ENCODE assay signal across 35 cellular contexts in the genomic region with DNA sequence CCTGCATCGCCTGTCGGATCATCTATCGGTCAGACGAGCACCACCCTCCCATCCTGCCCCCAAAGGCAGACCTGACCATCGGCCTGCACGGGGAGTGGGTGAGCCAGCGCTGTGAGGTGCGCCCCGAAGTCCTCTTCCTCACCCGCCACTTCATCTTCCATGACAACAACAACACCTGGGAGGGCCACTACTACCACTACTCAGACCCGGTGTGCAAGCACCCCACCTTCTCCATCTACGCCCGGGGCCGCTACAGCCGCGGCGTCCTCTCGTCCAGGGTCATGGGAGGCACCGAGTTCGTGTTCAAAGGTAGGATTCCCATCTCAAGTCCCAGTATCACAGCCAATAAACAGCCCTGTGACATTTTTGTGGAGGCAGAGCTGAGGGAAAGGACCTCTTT. TPM values are rescaled to one million over a fixed set of nuclear protein-coding genes. Genes with fewer than 3 reads are reported as not detected.
"Had no signal": no experiment of that assay in that cellular context is flagged by ENCODE, and none has a peak within 500 bp of the region (broad histone marks: within the 10 kb centered on the region; RNA-seq: fewer than 3 reads in every experiment).

No MANE protein-coding gene starts in this region.

- H3K36me3 ChIP-seq: adrenal gland had no signal

- H3K9me3 Mint-ChIP-seq: activated CD4-positive, alpha-beta memory T cell treated with anti-CD3 and anti-CD28 coated beads for 36 hours; activated CD4-positive, alpha-beta T cell treated with anti-CD3 and anti-CD28 coated beads, Interleukin-2, amount 10 ng/mL, durations not matched to agents 24 days and 14 days; activated naive CD4-positive, alpha-beta T cell treated with anti-CD3 and anti-CD28 coated beads for 36 hours; activated naive CD4-positive, alpha-beta T cell treated with anti-CD3 and anti-CD28 coated beads, Interleukin-2, amount 50 U/mL, for 24 hours; activated naive CD8-positive, alpha-beta T cell treated with anti-CD3 and anti-CD28 coated beads for 36 hours; activated naive CD8-positive, alpha-beta T cell treated with anti-CD3 and anti-CD28 coated beads, Interleukin-2, amount 50 U/mL, for 24 hours; activated T-helper 1 cell treated with anti-CD3 and anti-CD28 coated beads, Interleukin-12 subunit alpha, Interleukin-12 subunit beta, Interleukin-2, Interleukin-4 antibody, amounts not matched to agents 30 ng/mL and 10 ng/mL and 1 ng/mL, durations not matched to agents 14 hours and 24 hours and 36 hours; activated T-helper 2 cell treated with anti-CD3 and anti-CD28 coated beads, Interferon-gamma antibody, Interleukin-2, Interleukin-4, amounts not matched to agents 10 μg/mL and 5 μg/mL and 100 μg/mL, durations not matched to agents 14 hours and 24 hours and 36 hours; dendritic cell treated with granulocyte-macrophage colony-stimulating factor and Interleukin-4, amounts not matched to agents 40 ng/mL and 50 ng/mL, for 4 days; endodermal cell had no signal

- H3K36me3 Mint-ChIP-seq: activated CD4-positive, alpha-beta memory T cell treated with anti-CD3 and anti-CD28 coated beads for 36 hours; activated CD8-positive, alpha-beta memory T cell treated with anti-CD3 and anti-CD28 coated beads, Interleukin-2, amount 10 ng/mL, durations not matched to agents 7 days and 5 days; activated naive CD4-positive, alpha-beta T cell treated with anti-CD3 and anti-CD28 coated beads, Interleukin-2, amount 50 U/mL, for 24 hours; activated naive CD8-positive, alpha-beta T cell treated with anti-CD3 and anti-CD28 coated beads for 36 hours had no signal

- FAIRE-seq: frontal cortex had no signal

- H3K27ac ChIP-seq: adrenal gland, body of pancreas, coronary artery, heart left ventricle had no signal

- H3K27ac Mint-ChIP-seq: activated CD4-positive, alpha-beta memory T cell treated with anti-CD3 and anti-CD28 coated beads for 36 hours; activated CD4-positive, alpha-beta T cell treated with anti-CD3 and anti-CD28 coated beads for 36 hours; activated CD4-positive, alpha-beta T cell treated with anti-CD3 and anti-CD28 coated beads, Interleukin-2, amount 10 ng/mL, durations not matched to agents 24 days and 14 days; activated CD8-positive, alpha-beta memory T cell treated with anti-CD3 and anti-CD28 coated beads, Interleukin-2, amount 10 ng/mL, durations not matched to agents 7 days and 5 days; activated CD8-positive, alpha-beta T cell treated with anti-CD3 and anti-CD28 coated beads, Interleukin-2, amount 10 ng/mL, durations not matched to agents 7 days and 5 days; activated naive CD4-positive, alpha-beta T cell treated with anti-CD3 and anti-CD28 coated beads for 36 hours; activated naive CD4-positive, alpha-beta T cell treated with anti-CD3 and anti-CD28 coated beads, Interleukin-2, amount 50 U/mL, for 24 hours; activated naive CD8-positive, alpha-beta T cell treated with anti-CD3 and anti-CD28 coated beads for 36 hours; activated naive CD8-positive, alpha-beta T cell treated with anti-CD3 and anti-CD28 coated beads, Interleukin-2, amount 50 U/mL, for 24 hours; activated T-helper 1 cell treated with anti-CD3 and anti-CD28 coated beads, Interleukin-12 subunit alpha, Interleukin-12 subunit beta, Interleukin-2, Interleukin-4 antibody, amounts not matched to agents 30 ng/mL and 10 ng/mL and 1 ng/mL, durations not matched to agents 14 hours and 24 hours and 36 hours; activated T-helper 2 cell treated with anti-CD3 and anti-CD28 coated beads, Interferon-gamma antibody, Interleukin-2, Interleukin-4, amounts not matched to agents 10 μg/mL and 5 μg/mL and 100 μg/mL, durations not matched to agents 14 hours and 24 hours and 36 hours; dendritic cell treated with granulocyte-macrophage colony-stimulating factor and Interleukin-4, amounts not matched to agents 40 ng/mL and 50 ng/mL, for 4 days; endodermal cell had no signal

- ATAC-seq: activated CD4-positive, alpha-beta T cell treated with anti-CD3 and anti-CD28 coated beads for 36 hours; activated CD8-positive, alpha-beta memory T cell treated with anti-CD3 and anti-CD28 coated beads, Interleukin-2, amount 10 ng/mL, durations not matched to agents 7 days and 5 days; activated CD8-positive, alpha-beta T cell treated with anti-CD3 and anti-CD28 coated beads, Interleukin-2, amount 10 ng/mL, durations not matched to agents 7 days and 5 days; activated naive CD8-positive, alpha-beta T cell treated with anti-CD3 and anti-CD28 coated beads, Interleukin-2, amount 50 U/mL, for 24 hours; body of pancreas; esophagus mucosa; heart left ventricle had no signal

- DNase-seq: activated CD4-positive, alpha-beta memory T cell treated with anti-CD3 and anti-CD28 coated beads for 36 hours; activated CD4-positive, alpha-beta T cell treated with anti-CD3 and anti-CD28 coated beads for 36 hours; activated CD4-positive, alpha-beta T cell treated with anti-CD3 and anti-CD28 coated beads, Interleukin-2, amount 10 ng/mL, durations not matched to agents 24 days and 14 days; activated CD4-positive, CD25-positive, alpha-beta regulatory T cell; activated CD4-positive, CD25-positive, alpha-beta regulatory T cell treated with anti-CD3 and anti-CD28 coated beads, Interleukin-2, amount 50 U/mL, for 72 hours; activated CD8-positive, alpha-beta memory T cell treated with anti-CD3 and anti-CD28 coated beads, Interleukin-2, amount 10 ng/mL, durations not matched to agents 7 days and 5 days; activated CD8-positive, alpha-beta memory T cell treated with anti-CD3 and anti-CD28 coated beads, Interleukin-2, amount 50 U/mL, for 4 hours; activated CD8-positive, alpha-beta T cell treated with anti-CD3 and anti-CD28 coated beads, Interleukin-2, amount 10 ng/mL, durations not matched to agents 7 days and 5 days; activated effector memory CD4-positive, alpha-beta T cell treated with anti-CD3 and anti-CD28 coated beads, Interleukin-2, amount 50 U/mL, for 16 hours; activated naive CD4-positive, alpha-beta T cell treated with anti-CD3 and anti-CD28 coated beads for 36 hours; activated naive CD8-positive, alpha-beta T cell treated with anti-CD3 and anti-CD28 coated beads for 36 hours; activated naive CD8-positive, alpha-beta T cell treated with anti-CD3 and anti-CD28 coated beads, Interleukin-2, amount 50 U/mL, for 24 hours; activated T-cell treated with anti-CD3 and anti-CD28 coated beads, Interleukin-2, amount 50 U/mL, for 1 hour; activated T-cell treated with anti-CD3 and anti-CD28 coated beads, Interleukin-2, amount 50 U/mL, for 48 hours; adrenal gland; amygdala; aorta; body of pancreas; caudate nucleus; dorsolateral prefrontal cortex; effector memory CD4-positive, alpha-beta T cell; endodermal cell; foreskin fibroblast; heart left ventricle; T-helper 2 cell had no signal

- H3K4me3 Mint-ChIP-seq: activated CD4-positive, alpha-beta memory T cell treated with anti-CD3 and anti-CD28 coated beads for 36 hours; activated CD4-positive, alpha-beta T cell treated with anti-CD3 and anti-CD28 coated beads for 36 hours; activated CD4-positive, alpha-beta T cell treated with anti-CD3 and anti-CD28 coated beads, Interleukin-2, amount 10 ng/mL, durations not matched to agents 24 days and 14 days; activated CD8-positive, alpha-beta memory T cell treated with anti-CD3 and anti-CD28 coated beads, Interleukin-2, amount 10 ng/mL, durations not matched to agents 7 days and 5 days; activated CD8-positive, alpha-beta T cell treated with anti-CD3 and anti-CD28 coated beads, Interleukin-2, amount 10 ng/mL, durations not matched to agents 7 days and 5 days; activated naive CD4-positive, alpha-beta T cell treated with anti-CD3 and anti-CD28 coated beads for 36 hours; activated naive CD4-positive, alpha-beta T cell treated with anti-CD3 and anti-CD28 coated beads, Interleukin-2, amount 50 U/mL, for 24 hours; activated naive CD8-positive, alpha-beta T cell treated with anti-CD3 and anti-CD28 coated beads for 36 hours; activated naive CD8-positive, alpha-beta T cell treated with anti-CD3 and anti-CD28 coated beads, Interleukin-2, amount 50 U/mL, for 24 hours; activated T-helper 1 cell treated with anti-CD3 and anti-CD28 coated beads, Interleukin-12 subunit alpha, Interleukin-12 subunit beta, Interleukin-2, Interleukin-4 antibody, amounts not matched to agents 30 ng/mL and 10 ng/mL and 1 ng/mL, durations not matched to agents 14 hours and 24 hours and 36 hours; dendritic cell treated with granulocyte-macrophage colony-stimulating factor and Interleukin-4, amounts not matched to agents 40 ng/mL and 50 ng/mL, for 4 days; endodermal cell had no signal

- H3K4me3 ChIP-seq: adrenal gland, body of pancreas, coronary artery, dorsolateral prefrontal cortex, heart left ventricle had no signal

- H3K27me3 Mint-ChIP-seq: activated CD4-positive, alpha-beta T cell treated with anti-CD3 and anti-CD28 coated beads for 36 hours; activated naive CD8-positive, alpha-beta T cell treated with anti-CD3 and anti-CD28 coated beads for 36 hours; activated naive CD8-positive, alpha-beta T cell treated with anti-CD3 and anti-CD28 coated beads, Interleukin-2, amount 50 U/mL, for 24 hours had no signal

- H3K27me3 ChIP-seq: adrenal gland, body of pancreas, dorsolateral prefrontal cortex, heart left ventricle had no signal

- H3K9me3 ChIP-seq: adrenal gland, body of pancreas, heart left ventricle had no signal

RNA-seq across cellular contexts. Expression of a gene that starts 31.0 kb away (rescaled TPM):
- total RNA-seq: activated CD4-positive, alpha-beta memory T cell treated with anti-CD3 and anti-CD28 coated beads for 36 hours; activated CD4-positive, alpha-beta T cell treated with anti-CD3 and anti-CD28 coated beads for 36 hours; activated CD4-positive, alpha-beta T cell treated with anti-CD3 and anti-CD28 coated beads, Interleukin-2, amount 10 ng/mL, durations not matched to agents 24 days and 14 days; activated CD8-positive, alpha-beta memory T cell treated with anti-CD3 and anti-CD28 coated beads for 36 hours; activated CD8-positive, alpha-beta memory T cell treated with anti-CD3 and anti-CD28 coated beads, Interleukin-2, amount 10 ng/mL, durations not matched to agents 7 days and 5 days; activated CD8-positive, alpha-beta T cell treated with anti-CD3 and anti-CD28 coated beads, Interleukin-2, amount 10 ng/mL, durations not matched to agents 7 days and 5 days; activated naive CD4-positive, alpha-beta T cell treated with anti-CD3 and anti-CD28 coated beads for 36 hours; activated naive CD8-positive, alpha-beta T cell treated with anti-CD3 and anti-CD28 coated beads for 36 hours; activated T-helper 1 cell treated with anti-CD3 and anti-CD28 coated beads, Interleukin-12 subunit alpha, Interleukin-12 subunit beta, Interleukin-2, Interleukin-4 antibody, amounts not matched to agents 30 ng/mL and 10 ng/mL and 1 ng/mL, durations not matched to agents 14 hours and 24 hours and 36 hours; activated T-helper 2 cell treated with anti-CD3 and anti-CD28 coated beads, Interferon-gamma antibody, Interleukin-2, Interleukin-4, amounts not matched to agents 10 μg/mL and 5 μg/mL and 100 μg/mL, durations not matched to agents 14 hours and 24 hours and 36 hours; epithelial cell of proximal tubule; T-helper 1 cell treated with Interleukin-12 subunit alpha and Interleukin-12 subunit beta and Interleukin-4 antibody, amounts not matched to agents 30 ng/mL and 1 ng/mL, for 36 hours had no signal
